Comparison of ENCODE assay signal across 8 cellular contexts in the genomic region with DNA sequence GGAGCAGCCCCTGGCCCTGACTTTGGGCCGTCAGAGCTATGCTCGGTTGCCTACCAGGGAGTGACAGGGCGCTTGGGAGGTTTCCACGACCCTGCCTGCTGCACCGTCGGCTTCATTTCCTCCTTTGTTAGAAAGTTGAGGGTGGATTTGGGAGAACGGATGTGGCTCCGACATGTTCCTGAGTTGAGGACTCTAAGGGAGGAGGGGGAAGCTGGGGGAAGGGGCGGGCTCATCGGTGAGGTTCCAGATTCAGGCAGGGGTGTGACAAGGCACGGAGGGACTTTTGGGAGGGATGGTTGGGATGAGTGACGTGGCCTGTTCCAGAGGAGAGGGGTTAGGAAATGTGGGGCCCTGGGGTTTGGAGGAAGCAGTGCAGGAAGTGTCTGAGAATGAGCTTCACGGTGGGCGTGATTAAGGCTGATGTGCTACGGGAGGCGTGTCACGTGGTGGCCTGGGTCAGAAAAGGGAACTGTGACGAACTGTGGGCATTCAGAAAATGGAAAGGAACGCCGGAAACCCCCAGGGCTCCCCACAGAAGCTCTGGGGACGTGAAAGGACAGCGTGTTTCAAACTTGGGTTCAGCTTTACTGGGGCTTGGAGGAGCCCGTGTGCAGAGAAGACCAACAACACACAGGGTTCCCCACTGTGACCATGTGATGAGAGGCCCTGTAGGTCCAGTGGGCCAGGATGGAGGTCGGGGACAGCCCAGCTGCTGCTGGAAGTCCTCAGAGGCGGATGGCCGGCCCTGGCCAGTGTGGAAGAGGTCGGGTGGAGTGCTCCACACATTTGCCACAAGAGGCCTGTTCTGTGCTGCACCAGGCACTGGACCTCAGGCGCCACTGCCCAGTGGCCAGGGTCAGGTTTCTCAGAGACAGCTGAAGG. TPM values are rescaled to one million over a fixed set of nuclear protein-coding genes. Genes with fewer than 3 reads are reported as not detected.
DNase-seq lines count a peak whose midpoint lies in the region; FAIRE-seq and TF ChIP-seq lines count a peak whose summit lies in the region.

No MANE protein-coding gene starts in this region.

- H3K27ac ChIP-seq in A673 (ENCODE audit: low read depth, low read length, poor library complexity, severe bottlenecking) (peak overlapping the region; percentile 94), HL-60 (replicated peaks) (peak overlapping the region; percentile 81), endothelial cell of umbilical vein (ENCODE audit: insufficient read depth, low read depth, low read length) (peak overlapping the region; percentile 99)

- dilution Hi-C loops in endothelial cell of umbilical vein (cut with MboI; ENCODE audit: extremely low pct_ligation_motif_present, low sequenced_read_pairs) = no loop called here

- H3K36me3 Mint-ChIP-seq in activated CD4-positive, alpha-beta T cell treated with anti-CD3 and anti-CD28 coated beads, Interleukin-2, amount 10 ng/mL, durations not matched to agents 24 days and 14 days (ENCODE audit: low read depth) = peaks cover 36% of the 10 kb centered on the region
- H3K36me3 Mint-ChIP-seq in type B pancreatic cell = no peaks in the 10 kb centered on the region

- H4K20me1 ChIP-seq in endothelial cell of umbilical vein (replicated peaks; ENCODE audit: control insufficient read depth, extremely low read depth, insufficient read depth, low read length) = no peaks in the 10 kb centered on the region

- H3K9me1 ChIP-seq in endothelial cell of umbilical vein (replicated peaks; ENCODE audit: control insufficient read depth, extremely low read depth, insufficient read depth, low read length) = no peaks in the 10 kb centered on the region

- no peaks in the 10 kb centered on the region for H3K36me3 ChIP-seq in A673 (ENCODE audit: insufficient read depth, low read length, poor library complexity, severe bottlenecking)
- H3K36me3 ChIP-seq in endothelial cell of umbilical vein (ENCODE audit: control insufficient read depth in 2 of 2, extremely low read depth in 1 of 2, insufficient read depth in 2 of 2, low read length in 2 of 2) = no peaks in the 10 kb centered on the region

- intact Hi-C loops in A673 (cut with micrococcal nuclease; ENCODE audit: unreplicated experiment) = no loop called here
- intact Hi-C loops in activated CD4-positive, alpha-beta T cell treated with anti-CD3 and anti-CD28 coated beads, Interleukin-2, amount 10 ng/mL, durations not matched to agents 24 days and 14 days (cut with micrococcal nuclease) = no loop called here
- intact Hi-C loops in endothelial cell of umbilical vein (cut with micrococcal nuclease) = loop anchor here (1.0 to 10.0 kb wide), 3 partner anchors 40 to 1288 kb away; no protein-coding TSS in a partner anchor

- peak overlapping the region; percentile 100 for H3K27ac Mint-ChIP-seq in activated CD4-positive, alpha-beta T cell treated with anti-CD3 and anti-CD28 coated beads, Interleukin-2, amount 10 ng/mL, durations not matched to agents 24 days and 14 days
- H3K27ac Mint-ChIP-seq in type B pancreatic cell = peak overlapping the region; percentile 13

- peak overlapping the region; percentile 92 for H3K4me2 ChIP-seq in endothelial cell of umbilical vein (ENCODE audit: insufficient read depth, low read length)

- CTCF ChIA-PET in A673 (lab: Charles Lee) = interaction anchor here (0.5 kb wide), 1 partner anchor 659 kb away, joined by 3 read pairs; no protein-coding TSS in a partner anchor
- CTCF ChIA-PET in endothelial cell of umbilical vein (lab: Charles Lee) = interaction anchor here (1.0 to 2.5 kb wide), 12 partner anchors 11 to 59 kb away, joined by 3 to 18 read pairs (median 8); no protein-coding TSS in a partner anchor

- DNase-seq in A673 (ENCODE audit: low spot score) (peak; percentile 93), GM19238 (ENCODE audit: insufficient read length, low spot score) (peak; percentile 86), HL-60 (ENCODE audit: low read depth in 1 of 2, low spot score in 1 of 2) (peak; percentile 92 to 94), endothelial cell of umbilical vein (ENCODE audit: low read depth, low spot score) (peak; percentile 88), pons (ENCODE audit: low spot score) (peak; percentile 75), type B pancreatic cell (ENCODE audit: extremely low spot score, unreplicated experiment) (no peak), NCI-H1048 (lab: John Stamatoyannopoulos, UW) (no peak)
- DNase-seq in activated CD4-positive, alpha-beta T cell treated with anti-CD3 and anti-CD28 coated beads, Interleukin-2, amount 10 ng/mL, durations not matched to agents 24 days and 14 days = peak; percentile 93

- peaks cover 59% of the 10 kb centered on the region for H3K4me1 Mint-ChIP-seq in activated CD4-positive, alpha-beta T cell treated with anti-CD3 and anti-CD28 coated beads, Interleukin-2, amount 10 ng/mL, durations not matched to agents 24 days and 14 days
- H3K4me1 Mint-ChIP-seq in type B pancreatic cell (ENCODE audit: unreplicated experiment) = peaks cover 36% of the 10 kb centered on the region

- peak; percentile 96 for FAIRE-seq in endothelial cell of umbilical vein (lab: Jason Lieb, UNC)

- peak overlapping the region; percentile 94 for H3K4me3 Mint-ChIP-seq in activated CD4-positive, alpha-beta T cell treated with anti-CD3 and anti-CD28 coated beads, Interleukin-2, amount 10 ng/mL, durations not matched to agents 24 days and 14 days
- no peak overlapping the region for H3K4me3 Mint-ChIP-seq in type B pancreatic cell

- H3K4me3 ChIP-seq in A673 (ENCODE audit: low read depth, low read length, poor library complexity, severe bottlenecking) (peak overlapping the region; percentile 18), HL-60 (replicated peaks; ENCODE audit: insufficient read depth, low read length) (peak overlapping the region; percentile 59), endothelial cell of umbilical vein (replicated peaks in 1 of 3; ENCODE audit: insufficient read depth in 1 of 3, low read depth in 1 of 3, low read length in 3 of 3) (peak overlapping the region in 2 of 3 experiments; percentile 18 to 52)

- no peaks in the 10 kb centered on the region for H3K27me3 ChIP-seq in A673 (replicated peaks; ENCODE audit: insufficient read depth, low read depth, low read length, poor library complexity)
- no peaks in the 10 kb centered on the region for H3K27me3 ChIP-seq in HL-60 (ENCODE audit: insufficient read depth, poor library complexity, severe bottlenecking)
- no peaks in the 10 kb centered on the region for H3K27me3 ChIP-seq in endothelial cell of umbilical vein (ENCODE audit: control insufficient read depth in 2 of 2, insufficient read depth in 2 of 2, low read length in 2 of 2)

- no peak for TF ChIP-seq CTCF in A673 (conservative IDR thresholded peaks at IDR 0.05; ENCODE audit: low read depth, low read length)
- no peak for TF ChIP-seq CTCF in HL-60 (IDR thresholded peaks at IDR 0.05; ENCODE audit: insufficient read depth, low read length)
- TF ChIP-seq CTCF in endothelial cell of umbilical vein (IDR thresholded peaks at IDR 0.05; ENCODE audit: extremely low read depth in 1 of 2, insufficient read depth in 1 of 2, low read depth in 1 of 2, low read length in 2 of 2) = no peak
- TF ChIP-seq CTCF in type B pancreatic cell (conservative IDR thresholded peaks at IDR 0.05) = no peak

- H3K79me2 ChIP-seq in endothelial cell of umbilical vein (ENCODE audit: control insufficient read depth, insufficient read depth, low read length) = peaks cover 76% of the 10 kb centered on the region

- H3K9me3 Mint-ChIP-seq in activated CD4-positive, alpha-beta T cell treated with anti-CD3 and anti-CD28 coated beads, Interleukin-2, amount 10 ng/mL, durations not matched to agents 24 days and 14 days = no peaks in the 10 kb centered on the region
- H3K9me3 Mint-ChIP-seq in type B pancreatic cell = no peaks in the 10 kb centered on the region

- H3K4me1 ChIP-seq in A673 (ENCODE audit: insufficient read depth, low read length, poor library complexity, severe bottlenecking) = peaks cover 29% of the 10 kb centered on the region
- H3K4me1 ChIP-seq in endothelial cell of umbilical vein (ENCODE audit: control insufficient read depth, extremely low read depth, insufficient read depth, low read length) = peaks cover 66% of the 10 kb centered on the region

- TSS peak; percentile 50 for BruUV-seq in A673 (replicated peaks; lab: Mats Ljungman, UMichigan)
- BruUV-seq in endothelial cell of umbilical vein (replicated peaks; lab: Mats Ljungman, UMichigan) = TSS peak; percentile 24

- no peaks in the 10 kb centered on the region for H3K9me3 ChIP-seq in A673 (ENCODE audit: low read depth, low read length, poor library complexity, severe bottlenecking)
- H3K9me3 ChIP-seq in endothelial cell of umbilical vein (replicated peaks; ENCODE audit: control insufficient read depth, insufficient read depth, low read length) = no peaks in the 10 kb centered on the region

- POLR2A ChIA-PET in A673 (lab: Charles Lee; ENCODE audit: low non-redundant PET) = interaction anchor here (0.5 kb wide), 1 partner anchor 254 kb away, joined by 5 read pairs; no protein-coding TSS in a partner anchor
- POLR2A ChIA-PET in endothelial cell of umbilical vein (lab: Charles Lee) = interaction anchor here (1.0 to 1.2 kb wide), 2 partner anchors 10 to 11 kb away, joined by 3 read pairs; no protein-coding TSS in a partner anchor

- H3K27me3 Mint-ChIP-seq in activated CD4-positive, alpha-beta T cell treated with anti-CD3 and anti-CD28 coated beads, Interleukin-2, amount 10 ng/mL, durations not matched to agents 24 days and 14 days = no peaks in the 10 kb centered on the region
- peaks cover 13% of the 10 kb centered on the region for H3K27me3 Mint-ChIP-seq in type B pancreatic cell

- peak overlapping the region; percentile 75 for H3K9ac ChIP-seq in endothelial cell of umbilical vein (replicated peaks; ENCODE audit: extremely low read depth, insufficient read depth, low read length)

- peak; percentile 70 for TF ChIP-seq POLR2A in endothelial cell of umbilical vein (IDR thresholded peaks at IDR 0.05; ENCODE audit: low read depth, low read length)

- H2AFZ ChIP-seq in endothelial cell of umbilical vein (ENCODE audit: low read depth, low read length) = peak overlapping the region; percentile 26

RNA-seq across cellular contexts. Expression of gene PARVB, which starts 2.8 kb away (rescaled TPM):
- 18.3 and 18.4 TPM in 2 replicates for total RNA-seq in A673 (2021)
- 107 and 112 TPM in 2 replicates for total RNA-seq in activated CD4-positive, alpha-beta T cell treated with anti-CD3 and anti-CD28 coated beads, Interleukin-2, amount 10 ng/mL, durations not matched to agents 24 days and 14 days
- 151 and 155 TPM in 2 replicates for total RNA-seq in endothelial cell of umbilical vein
- 162 and 166 TPM in 2 replicates for polyA plus RNA-seq in endothelial cell of umbilical vein
- 199 and 231 TPM in 2 replicates for polyA plus RNA-seq in endothelial cell of umbilical vein (2011; cell fraction: cytosol; rRNA removed)
- 96.4 and 111 TPM in 2 replicates for polyA plus RNA-seq in endothelial cell of umbilical vein (2011; cell fraction: nucleus; rRNA removed)
- polyA plus RNA-seq in endothelial cell of umbilical vein (2012) = 141 TPM in 2 replicates
- 95.1 and 97.9 TPM in 2 replicates for polyA minus RNA-seq in endothelial cell of umbilical vein
- polyA minus RNA-seq in endothelial cell of umbilical vein (2011; cell fraction: cytosol; rRNA and poly(A)+ RNA removed) = 17.4 TPM
- 22.0 and 26.0 TPM in 2 replicates for polyA minus RNA-seq in endothelial cell of umbilical vein (2011; cell fraction: nucleus; rRNA and poly(A)+ RNA removed)
- 7.2 and 15.9 TPM in 2 replicates for total RNA-seq in type B pancreatic cell (ENCODE audit: low replicate concordance)

Comparison
In these comparisons a context has a peak if more than half of its experiments do, and no peak if none do; other contexts are left out.
1. DNase-seq: peak in A673 (single experiment), GM19238 (single experiment), HL-60 (2 of 2), activated CD4-positive, alpha-beta T cell treated with anti-CD3 and anti-CD28 coated beads, Interleukin-2, amount 10 ng/mL, durations not matched to agents 24 days and 14 days (single experiment), endothelial cell of umbilical vein (single experiment) and pons (single experiment); none in type B pancreatic cell (single experiment) and NCI-H1048 (single experiment).
2. Peak in every context shown above with its lines, with median percentiles within 50 percentile points of each other: H3K27ac ChIP-seq and H3K4me3 ChIP-seq.